In genomic region chr9:87490225-87490624, GRCh38 we compare ENCODE assay signal across 23 cellular contexts. TPM values are rescaled to one million over a fixed set of nuclear protein-coding genes. Genes with fewer than 3 reads are reported as not detected.
DNase-seq lines count a peak whose midpoint lies in the region; ATAC-seq, FAIRE-seq and TF ChIP-seq lines count a peak whose summit lies in the region.
"Had no signal": no experiment of that assay in that cellular context is flagged by ENCODE, and none has a peak within 500 bp of the region (broad histone marks: within the 10 kb centered on the region; RNA-seq: fewer than 3 reads in every experiment).

No MANE protein-coding gene starts in this region.

- peaks cover 0 to 9% of the 10 kb centered on the region in 2 experiments; a peak in 1 of 4 replicates for H3K4me1 ChIP-seq in SK-N-SH (ENCODE audit: control insufficient read depth in 1 of 2, insufficient read depth in 2 of 2, low read depth in 1 of 2, low read length in 1 of 2)
- H3K4me1 ChIP-seq in HepG2 (ENCODE audit: insufficient read depth, low read length), result 0 out of 2 replicates have a peak, but pooled peaks cover 6% of the 10 kb centered on the region
- H3K4me1 ChIP-seq: Caco-2 had no signal

- no peak overlapping the region for H3K27ac ChIP-seq in SK-N-SH (ENCODE audit: low read depth in 2 of 2, low read length in 1 of 2)
- peak overlapping the region; percentile 69 for H3K27ac ChIP-seq in SK-N-MC
- H3K27ac ChIP-seq in HepG2 (ENCODE audit: extremely low read length, insufficient read depth, low read length), result no peak overlapping the region
- H3K27ac ChIP-seq: 22Rv1, A549, BLaER1 had no signal

- no peaks in the 10 kb centered on the region for H3K9me3 ChIP-seq in SK-N-SH
- no peaks in the 10 kb centered on the region for H3K9me3 ChIP-seq in SK-N-MC (ENCODE audit: low read depth, low read length)
- no peaks in the 10 kb centered on the region for H3K9me3 ChIP-seq in HepG2 (ENCODE audit: low read length)
- H3K9me3 ChIP-seq: A549, BE2C, BLaER1, Caco-2 had no signal

- no peak for TF ChIP-seq EP300 in SK-N-SH (IDR thresholded peaks at IDR 0.05; ENCODE audit: borderline replicate concordance in 1 of 2, low read depth in 1 of 2, low read length in 1 of 2)
- TF ChIP-seq EP300 in HepG2 (IDR thresholded peaks at IDR 0.05; ENCODE audit: low read depth in 2 of 2, low read length in 2 of 2), result no peak
- no peak for TF ChIP-seq EP300 in HepG2 (CRISPR knock-in tag; IDR thresholded peaks at IDR 0.05; ENCODE audit: borderline replicate concordance)

- TF ChIP-seq RAD21 in SK-N-SH (IDR thresholded peaks at IDR 0.05; ENCODE audit: low read length) (no peak), HepG2 (CRISPR knock-in tag; IDR thresholded peaks at IDR 0.05) (no peak)

- H3K9ac ChIP-seq in SK-N-SH, result no peak overlapping the region
- no peak overlapping the region for H3K9ac ChIP-seq in SK-N-MC (ENCODE audit: insufficient read length)
- H3K9ac ChIP-seq in HepG2 (ENCODE audit: insufficient read depth, low read depth, low read length), result no peak overlapping the region
- H3K9ac ChIP-seq: BLaER1 had no signal

- no peaks in the 10 kb centered on the region for H3F3A ChIP-seq in SK-N-SH (replicated peaks; ENCODE audit: insufficient read depth)

- H2AFZ ChIP-seq in SK-N-SH (ENCODE audit: low read depth), result no peak overlapping the region
- H2AFZ ChIP-seq in HepG2 (ENCODE audit: low read length), result no peak overlapping the region

- no peaks in the 10 kb centered on the region for H3K36me3 ChIP-seq in SK-N-SH (replicated peaks in 1 of 2; ENCODE audit: control insufficient read depth in 1 of 2, insufficient read depth in 2 of 2, low read length in 1 of 2)
- no peaks in the 10 kb centered on the region for H3K36me3 ChIP-seq in SK-N-MC (ENCODE audit: insufficient read depth, low read length)
- H3K36me3 ChIP-seq in HepG2 (replicated peaks in 1 of 2; ENCODE audit: control insufficient read depth in 1 of 2, insufficient read depth in 2 of 2, low read length in 2 of 2), result no peaks in the 10 kb centered on the region
- no peaks in the 10 kb centered on the region for H3K36me3 ChIP-seq in H7 (replicated peaks; ENCODE audit: control insufficient read depth, insufficient read depth, low read length)
- H3K36me3 ChIP-seq: BE2C, BLaER1 had no signal

- TF ChIP-seq CTCF in SK-N-SH (IDR thresholded peaks at IDR 0.05) (no peak), HepG2 (CRISPR knock-in tag; IDR thresholded peaks at IDR 0.05) (no peak)

- TF ChIP-seq POLR2A in HepG2 (IDR thresholded peaks at IDR 0.05; ENCODE audit: insufficient read depth in 1 of 2, low read depth in 2 of 2, low read length in 2 of 2), result no peak

- no peaks in the 10 kb centered on the region for H3K9me2 ChIP-seq in SK-N-SH

- CTCF ChIA-PET in SK-N-SH (lab: Yijun Ruan, JAX), result no interaction called here
- CTCF ChIA-PET in HEK293T (lab: Yijun Ruan, JAX), result no interaction called here
- CTCF ChIA-PET in HepG2 (lab: Yijun Ruan, JAX; ENCODE audit: low intra/inter-chr PET ratio, low total read pairs), result no interaction called here

- H3K27me3 ChIP-seq in SK-N-SH (ENCODE audit: insufficient read depth), result no peaks in the 10 kb centered on the region
- peaks cover 5 to 11% of the 10 kb centered on the region in 2 experiments; a peak in 2 of 5 replicates for H3K27me3 ChIP-seq in HepG2 (ENCODE audit: control insufficient read depth in 1 of 2, insufficient read depth in 2 of 2, low read length in 2 of 2)
- peaks cover 2% of the 10 kb centered on the region; the same call in 1 of the 2 replicates for H3K27me3 ChIP-seq in H7 (ENCODE audit: control insufficient read depth, insufficient read depth, low read length)
- H3K27me3 ChIP-seq: BE2C, BLaER1 had no signal

- no TSS peak for BruUV-seq in HepG2 (replicated peaks; lab: Mats Ljungman, UMichigan)

- no peak for ATAC-seq in SK-N-SH treated with all-trans-retinoic acid at 6 μM for 48 hours
- ATAC-seq in HepG2, result no peak
- ATAC-seq: A549 had no signal

- intact Hi-C loops in HepG2 (cut with micrococcal nuclease; ENCODE audit: unreplicated experiment), result no loop called here

- H4K20me1 ChIP-seq in SK-N-SH (ENCODE audit: insufficient read depth), result no peaks in the 10 kb centered on the region
- H4K20me1 ChIP-seq in HepG2 (ENCODE audit: insufficient read depth, low read length), result no peaks in the 10 kb centered on the region
- H4K20me1 ChIP-seq: BLaER1 had no signal

- POLR2A ChIA-PET in SK-N-SH (lab: Yijun Ruan, JAX), result no interaction called here
- POLR2A ChIA-PET in HEK293T (lab: Yijun Ruan, JAX), result no interaction called here
- POLR2A ChIA-PET in HepG2 (lab: Yijun Ruan, JAX), result no interaction called here

- FAIRE-seq in HepG2 (lab: Jason Lieb, UNC), result no peak
- FAIRE-seq: A549, D721Med, G401.6, GM12891, GM19239 had no signal

- no peak for DNase-seq in SK-N-SH
- no peak for DNase-seq in HEK293T (ENCODE audit: extremely low spot score)
- DNase-seq in SK-N-MC (ENCODE audit: low read depth, low spot score), result no peak
- no peak for DNase-seq in HepG2 (ENCODE audit: low spot score)
- no peak for DNase-seq in H7
- DNase-seq: ACHN; BE2C; C1 segment of cervical spinal cord; Caco-2; Calu3; CD4-positive, alpha-beta memory T cell; CD4-positive, CD25-positive, alpha-beta regulatory T cell; CD8-positive, alpha-beta memory T cell; DMS79 treated with DMSO at 0.1 percent for 48 hours; GF-D8 had no signal

- H3K4me2 ChIP-seq in SK-N-SH (no peak overlapping the region), HepG2 (ENCODE audit: low read depth, low read length) (no peak overlapping the region)
- H3K4me2 ChIP-seq: A549, BLaER1 had no signal

- no peak overlapping the region for H3K4me3 ChIP-seq in SK-N-SH (ENCODE audit: low read depth in 2 of 2, low read length in 1 of 2)
- no peak overlapping the region for H3K4me3 ChIP-seq in SK-N-MC
- H3K4me3 ChIP-seq in HepG2 (replicated peaks in 1 of 3; ENCODE audit: insufficient read depth in 1 of 3, low read depth in 2 of 3, low read length in 3 of 3), result no peak overlapping the region
- no peak overlapping the region for H3K4me3 ChIP-seq in H7 (ENCODE audit: insufficient read depth, low read depth, low read length)
- H3K4me3 ChIP-seq: A549, BLaER1 had no signal

- in situ Hi-C loops in HepG2 (cut with HindIII; ENCODE audit: extremely low pct_ligation_motif_present, low pct_unique_long_range_greater_than_20kb), result loop anchor here (10.0 kb wide), 2 partner anchors 155 to 175 kb away; no protein-coding TSS in a partner anchor

- no peaks in the 10 kb centered on the region for H3K79me2 ChIP-seq in SK-N-SH (ENCODE audit: insufficient read depth)
- H3K79me2 ChIP-seq in HepG2 (ENCODE audit: insufficient read depth, low read length), result no peaks in the 10 kb centered on the region

TF ChIP-seq in SK-N-SH treated with all-trans-retinoic acid at 6 μM for 48 hours, 23 proteins besides CTCF, POLR2A, EP300 and RAD21:
- TF ChIP-seq ISL1 (CRISPR knock-in tag; IDR thresholded peaks at IDR 0.05) (peak; percentile 93), SNAI2 (CRISPR knock-in tag; IDR thresholded peaks at IDR 0.05) (no peak)

TF ChIP-seq in SK-N-SH, 30 proteins besides CTCF, POLR2A, EP300 and RAD21 (continues in another document):
- TF ChIP-seq ELF1 (IDR thresholded peaks at IDR 0.05) (no peak), TEAD4 (IDR thresholded peaks at IDR 0.05; ENCODE audit: borderline replicate concordance, insufficient read depth) (no peak), SIN3A (IDR thresholded peaks at IDR 0.05; ENCODE audit: borderline replicate concordance, low read depth, low read length) (no peak), EZH2phosphoT487 (IDR thresholded peaks at IDR 0.05; ENCODE audit: borderline replicate concordance, low read depth) (no peak)

TF ChIP-seq in HEK293T, 16 proteins besides CTCF, POLR2A, EP300 and RAD21 (continues in another document):
- no peak for TF ChIP-seq L3MBTL2 (conservative IDR thresholded peaks at IDR 0.05)

TF ChIP-seq in HepG2, 621 proteins besides CTCF, POLR2A, EP300 and RAD21 (continues in another document):
- no peak for TF ChIP-seq ZNF337 (CRISPR knock-in tag; IDR thresholded peaks at IDR 0.05; ENCODE audit: borderline replicate concordance, low read depth)
- TF ChIP-seq E2F1 (CRISPR knock-in tag; IDR thresholded peaks at IDR 0.05), result no peak
- TF ChIP-seq ATF7 (IDR thresholded peaks at IDR 0.05), result no peak
- TF ChIP-seq ATF7 (CRISPR knock-in tag; IDR thresholded peaks at IDR 0.05), result no peak

RNA-seq across cellular contexts. Expression of gene DAPK1, which starts 7.4 kb away (rescaled TPM):
- polyA plus RNA-seq in SK-N-SH (2012; rRNA removed) (0.61 and 0.70 TPM in 2 replicates), HepG2 (2011; rRNA removed) (29.7 and 35.7 TPM in 2 replicates)
- 0.46 and 0.89 TPM in 2 replicates for polyA plus RNA-seq in SK-N-SH (2012; cell fraction: cytosol; rRNA removed)
- 1.1 and 1.8 TPM in 2 replicates for polyA plus RNA-seq in SK-N-SH (2012; cell fraction: nucleus; rRNA removed)
- 34.0 and 35.9 TPM in 2 replicates for total RNA-seq in HepG2 (2016; rRNA removed; fragmentation: Illumina TruSeq; extraction: Trizol)
- 9.8 and 10.3 TPM in 2 replicates for total RNA-seq in HepG2 (2016; cell fraction: cytosol; rRNA removed; fragmentation: Illumina TruSeq; extraction: Trizol; ENCODE audit: low read depth)
- 31.5 and 34.0 TPM in 2 replicates for total RNA-seq in HepG2 (2016; cell fraction: insoluble cytoplasmic fraction; rRNA removed; fragmentation: Illumina TruSeq; extraction: Trizol)
- 20.5 and 22.7 TPM in 2 replicates for total RNA-seq in HepG2 (2016; cell fraction: membrane; rRNA removed; fragmentation: Illumina TruSeq; extraction: Trizol)
- total RNA-seq in HepG2 (2016; cell fraction: nucleus; rRNA removed; fragmentation: Illumina TruSeq; extraction: Trizol), result 55.4 and 57.3 TPM in 2 replicates
- 13.7 and 17.4 TPM in 2 replicates for polyA plus RNA-seq in HepG2 (2011; cell fraction: cytosol; rRNA removed)
- polyA plus RNA-seq in HepG2 (2011; cell fraction: nucleus; rRNA removed), result 118 and 123 TPM in 2 replicates
- 22.5 and 22.9 TPM in 2 replicates for polyA plus RNA-seq in HepG2 (2012)
- polyA plus RNA-seq in HepG2 (2016; cell fraction: cytosol; fragmentation: Illumina TruSeq; extraction: Trizol; ENCODE audit: low read depth), result 2.1 and 3.1 TPM in 2 replicates
- polyA plus RNA-seq in HepG2 (2016; cell fraction: insoluble cytoplasmic fraction; fragmentation: Illumina TruSeq; extraction: Trizol; ENCODE audit: low read depth), result 22.5 and 24.6 TPM in 2 replicates
- 6.5 and 7.3 TPM in 2 replicates for polyA plus RNA-seq in HepG2 (2016; cell fraction: membrane; fragmentation: Illumina TruSeq; extraction: Trizol; ENCODE audit: low read depth)
- polyA plus RNA-seq in HepG2 (2016; cell fraction: nucleus; fragmentation: Illumina TruSeq; extraction: Trizol; ENCODE audit: insufficient read depth, low read depth), result 54.2 and 58.8 TPM in 2 replicates
- 25.2 and 80.2 TPM in 2 replicates for polyA minus RNA-seq in HepG2 (2011; rRNA and poly(A)+ RNA removed; ENCODE audit: low replicate concordance)
- polyA minus RNA-seq in HepG2 (2011; cell fraction: cytosol; rRNA and poly(A)+ RNA removed), result 15.7 and 16.1 TPM in 2 replicates
- polyA minus RNA-seq in HepG2 (2011; cell fraction: nucleus; rRNA and poly(A)+ RNA removed), result 128 and 136 TPM in 2 replicates
- 48.8 and 58.5 TPM in 2 replicates for total RNA-seq in H7 (2014; rRNA removed; shearing (Covaris generic))
- polyA plus RNA-seq: CD4-positive, alpha-beta memory T cell; CD8-positive, alpha-beta memory T cell had no signal
